16 cellular contexts compared by ENCODE assay signal in the genomic region with DNA sequence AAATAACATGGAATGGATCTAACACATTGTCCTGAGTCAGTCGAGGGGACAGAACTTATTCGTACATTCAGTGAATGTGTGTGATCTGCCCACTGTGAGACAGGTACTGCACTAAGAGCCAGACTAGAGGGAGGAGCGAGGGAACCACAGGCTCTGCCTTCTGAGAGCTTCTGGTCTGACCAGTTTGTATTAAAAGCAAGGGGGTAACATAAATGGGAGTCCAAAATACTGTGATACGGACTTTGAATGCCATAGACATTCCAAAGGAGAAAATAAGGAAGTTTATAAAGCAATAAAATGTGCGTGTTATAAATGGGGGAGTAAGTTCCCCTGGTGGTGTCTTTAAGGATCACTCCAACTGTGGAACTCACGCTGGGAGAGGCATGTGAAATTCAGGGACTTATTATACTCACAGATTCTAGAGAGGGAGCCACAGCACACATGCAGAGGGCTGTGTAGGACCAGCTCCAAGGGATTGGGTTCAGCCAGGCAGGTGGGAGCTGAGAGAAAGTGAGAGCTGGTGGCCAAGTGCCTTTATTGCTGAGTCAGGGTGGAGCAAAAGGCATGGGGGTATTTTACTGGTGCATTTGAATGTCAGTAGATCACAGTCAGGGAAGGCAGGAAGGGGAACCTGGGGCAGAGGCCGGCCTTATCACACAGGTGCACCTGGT.
DNase-seq lines count a peak whose midpoint lies in the region; ATAC-seq and TF ChIP-seq lines count a peak whose summit lies in the region.
"Had no signal": no experiment of that assay in that cellular context is flagged by ENCODE, and none has a peak within 500 bp of the region (broad histone marks: within the 10 kb centered on the region; RNA-seq: fewer than 3 reads in every experiment).

No MANE protein-coding gene starts in this region.

- in situ Hi-C loops in astrocyte of the spinal cord (cut with HindIII; ENCODE audit: low sequenced_read_pairs): no loop called here

- peaks cover 35 to 41% of the 10 kb centered on the region in 2 donors for H3K4me1 ChIP-seq in thyroid gland
- no peaks in the 10 kb centered on the region for H3K4me1 ChIP-seq in gastroesophageal sphincter
- H3K4me1 ChIP-seq in upper lobe of left lung: no peaks in the 10 kb centered on the region
- H3K4me1 ChIP-seq: uterus had no signal

- TF ChIP-seq POLR2A in thyroid gland (IDR thresholded peaks at IDR 0.05) (peak in 1 of 2 donors; percentile 48), gastroesophageal sphincter (IDR thresholded peaks at IDR 0.05) (no peak), upper lobe of left lung (IDR thresholded peaks at IDR 0.05) (no peak)

- H3K9me3 ChIP-seq in thyroid gland: no peaks in the 10 kb centered on the region
- H3K9me3 ChIP-seq in gastroesophageal sphincter: no peaks in the 10 kb centered on the region
- no peaks in the 10 kb centered on the region for H3K9me3 ChIP-seq in upper lobe of left lung
- H3K9me3 ChIP-seq: uterus had no signal

- H3K36me3 ChIP-seq in thyroid gland: no peaks in the 10 kb centered on the region
- H3K36me3 ChIP-seq in gastroesophageal sphincter: no peaks in the 10 kb centered on the region
- no peaks in the 10 kb centered on the region for H3K36me3 ChIP-seq in upper lobe of left lung
- H3K36me3 ChIP-seq: uterus had no signal

- ATAC-seq in Right ventricle myocardium inferior: peak; percentile 11
- ATAC-seq in left cardiac atrium: no peak
- ATAC-seq in gastroesophageal sphincter: no peak
- no peak for ATAC-seq in upper lobe of left lung (ENCODE audit: low FRiP score in 2 of 2)
- ATAC-seq: natural killer cell treated with Interleukin-12 subunit alpha and Interleukin-12 subunit beta and Interleukin-15 and Interleukin-18, amount 100 ng/mL, for 72 hours had no signal

- WGBS in thyroid gland, 2 donors: 36 to 46% methylated on average over 7 of the region's 7 CpGs
- 67 to 74% methylated on average over 2 to 6 of the region's 7 CpGs for WGBS in gastroesophageal sphincter (ENCODE audit: low coverage in 1 of 2), 2 donors
- 53 to 61% methylated on average over 7 of the region's 7 CpGs for WGBS in upper lobe of left lung, 2 donors

- DNase-seq in Right ventricle myocardium inferior (ENCODE audit: missing footprints) (no peak), left cardiac atrium (no peak), astrocyte of the spinal cord (ENCODE audit: low read depth, low spot score) (peak; percentile 27), iPS-NIHi7 (ENCODE audit: extremely low spot score) (peak; percentile 55), thyroid gland (peak; percentile 63 to 66), CD1c-positive myeloid dendritic cell (ENCODE audit: extremely low spot score) (no peak), upper lobe of left lung (no peak)
- DNase-seq: activated CD4-positive, alpha-beta memory T cell treated with anti-CD3 and anti-CD28 coated beads for 36 hours; activated effector memory CD4-positive, alpha-beta T cell treated with anti-CD3 and anti-CD28 coated beads, Interleukin-2, amount 50 U/mL, for 16 hours; cerebellar nuclear complex; DMS79 treated with DMSO at 0.1 percent for 48 hours; NCI-H1417 treated with DMSO at 0.1 percent for 48 hours; stimulated activated CD4-positive, alpha-beta T cell treated with anti-CD3 and anti-CD28 coated beads, Interleukin-15, amount 100 ng/mL, for 24 hours; uterus had no signal

- H3K27ac ChIP-seq in thyroid gland (peak overlapping the region; percentile 92 to 96 (median 93)), gastroesophageal sphincter (no peak overlapping the region), upper lobe of left lung (no peak overlapping the region)
- H3K27ac ChIP-seq: uterus had no signal

- H3K4me3 ChIP-seq in astrocyte of the spinal cord (ENCODE audit: low read depth, low read length) (no peak overlapping the region), thyroid gland (replicated peaks in 1 of 3) (no peak overlapping the region), gastroesophageal sphincter (no peak overlapping the region), upper lobe of left lung (no peak overlapping the region)
- H3K4me3 ChIP-seq: uterus had no signal

- intact Hi-C loops in Right ventricle myocardium inferior (cut with DNase I): no loop called here
- intact Hi-C loops in left cardiac atrium (cut with DNase I): no loop called here
- intact Hi-C loops in thyroid gland (cut with DNase I): no loop called here

- no peak for TF ChIP-seq EP300 in gastroesophageal sphincter (IDR thresholded peaks at IDR 0.05)
- no peak for TF ChIP-seq EP300 in upper lobe of left lung (IDR thresholded peaks at IDR 0.05)

- TF ChIP-seq CTCF in astrocyte of the spinal cord (IDR thresholded peaks at IDR 0.05; ENCODE audit: low read depth, low read length): peak; percentile 17
- peak in 2 of 6 experiments; percentile 40 to 47 for TF ChIP-seq CTCF in thyroid gland (IDR thresholded peaks at IDR 0.05)
- no peak for TF ChIP-seq CTCF in gastroesophageal sphincter (IDR thresholded peaks at IDR 0.05)
- no peak for TF ChIP-seq CTCF in upper lobe of left lung (IDR thresholded peaks at IDR 0.05)

- no peaks in the 10 kb centered on the region for H3K27me3 ChIP-seq in thyroid gland
- H3K27me3 ChIP-seq in gastroesophageal sphincter: peaks cover 8% of the 10 kb centered on the region
- no peaks in the 10 kb centered on the region for H3K27me3 ChIP-seq in upper lobe of left lung
- H3K27me3 ChIP-seq: uterus had no signal

Comparison
In these comparisons a context has a peak if more than half of its experiments do, and no peak if none do; other contexts are left out.
1. DNase-seq: peak in astrocyte of the spinal cord (single experiment), iPS-NIHi7 (single experiment) and thyroid gland (2 of 2); none in Right ventricle myocardium inferior (single experiment), left cardiac atrium (single experiment), CD1c-positive myeloid dendritic cell (single experiment) and upper lobe of left lung (0 of 2).
2. H3K27ac ChIP-seq: peak in thyroid gland (3 of 3); none in gastroesophageal sphincter (0 of 4) and upper lobe of left lung (0 of 4).